9 cellular contexts compared by ENCODE assay signal in genomic region chr16:66539628-66540469, GRCh38. TPM values are rescaled to one million over a fixed set of nuclear protein-coding genes. Genes with fewer than 3 reads are reported as not detected.
A peak's percentile ranks its signal among the peaks of the same experiment; 100 is the strongest.
DNase-seq lines count a peak whose midpoint lies in the region; ATAC-seq, FAIRE-seq and TF ChIP-seq lines count a peak whose summit lies in the region.
"Had no signal": no experiment of that assay in that cellular context is flagged by ENCODE, and none has a peak within 500 bp of the region (broad histone marks: within the 10 kb centered on the region; RNA-seq: fewer than 3 reads in every experiment).

No MANE protein-coding gene starts in this region.

- 96% methylated on average over 3 of the region's 3 CpGs for WGBS in HepG2 (ENCODE audit: low lambda C conversion rate)
- 66 to 87% methylated on average over 3 of the region's 3 CpGs for whole genome bisulfite sequencing in sigmoid colon, 2 donors

- H3K4me1 ChIP-seq in HepG2 (ENCODE audit: insufficient read depth, low read length) (peaks cover 13% of the 10 kb centered on the region), sigmoid colon (no peaks in the 10 kb centered on the region), vagina (no peaks in the 10 kb centered on the region)

- ATAC-seq in GM21717 (IDR thresholded peaks at IDR 0.05; ENCODE audit: unreplicated experiment) (peak; percentile 70), HepG2 (peak; percentile 21; the same call in 2 of the 3 replicates), left ventricle myocardium superior (no peak)
- ATAC-seq: Panc1 had no signal

- in situ Hi-C loops in HepG2 (cut with HindIII; ENCODE audit: extremely low pct_ligation_motif_present, low pct_unique_long_range_greater_than_20kb) = no loop called here

- TF ChIP-seq CTCF in HepG2 (CRISPR knock-in tag; IDR thresholded peaks at IDR 0.05) (no peak), sigmoid colon (IDR thresholded peaks at IDR 0.05) (no peak), vagina (IDR thresholded peaks at IDR 0.05) (no peak)

- peak overlapping the region; percentile 5 for H3K27ac ChIP-seq in HepG2 (ENCODE audit: extremely low read length, insufficient read depth, low read length)
- no peak overlapping the region for H3K27ac ChIP-seq in sigmoid colon
- H3K27ac ChIP-seq in vagina = no peak overlapping the region

- CTCF ChIA-PET in HepG2 (lab: Yijun Ruan, JAX; ENCODE audit: low intra/inter-chr PET ratio, low total read pairs) = no interaction called here

- intact Hi-C loops in HepG2 (cut with micrococcal nuclease; ENCODE audit: unreplicated experiment) = loop anchor here (5.0 kb wide), 1 partner anchor 1332 kb away; the partner anchor contains the start of gene EDC4
- intact Hi-C loops in sigmoid colon (cut with DNase I) = no loop called here
- intact Hi-C loops in vagina (cut with DNase I) = no loop called here
- intact Hi-C loops in left ventricle myocardium superior (cut with micrococcal nuclease) = no loop called here

- H3K9ac ChIP-seq in HepG2 (ENCODE audit: insufficient read depth, low read depth, low read length) = no peak overlapping the region

- H3K36me3 ChIP-seq in HepG2 (replicated peaks in 1 of 2; ENCODE audit: control insufficient read depth in 1 of 2, insufficient read depth in 2 of 2, low read length in 2 of 2) (peaks cover 3 to 21% of the 10 kb centered on the region in 2 experiments; a peak in 3 of 5 replicates), sigmoid colon (peaks cover 0 to 84% (median 22%) of the 10 kb centered on the region in 4 donors), vagina (peaks cover 0 to 37% of the 10 kb centered on the region in 2 donors)

- FAIRE-seq in GM12891 (lab: Jason Lieb, UNC) (peak; percentile 97), HepG2 (lab: Jason Lieb, UNC) (no peak)

- H3K4me2 ChIP-seq in HepG2 (ENCODE audit: low read depth, low read length) = no peak overlapping the region

- no peak for TF ChIP-seq RAD21 in HepG2 (CRISPR knock-in tag; IDR thresholded peaks at IDR 0.05)

- POLR2A ChIA-PET in HepG2 (lab: Yijun Ruan, JAX) = interaction anchor here (1.1 to 1.4 kb wide), 2 partner anchors 13 to 19 kb away, joined by 4 to 5 read pairs; partner anchors contain the start of gene CKLF

- TF ChIP-seq POLR2A in GM12891 (IDR thresholded peaks at IDR 0.05; ENCODE audit: low read depth, low read length) (no peak), HepG2 (IDR thresholded peaks at IDR 0.05; ENCODE audit: insufficient read depth in 1 of 2, low read depth in 2 of 2, low read length in 2 of 2) (no peak), sigmoid colon (IDR thresholded peaks at IDR 0.05) (no peak), vagina (IDR thresholded peaks at IDR 0.05) (no peak)

- H4K20me1 ChIP-seq in HepG2 (ENCODE audit: insufficient read depth, low read length) = no peaks in the 10 kb centered on the region

- no peaks in the 10 kb centered on the region for H3K79me2 ChIP-seq in HepG2 (ENCODE audit: insufficient read depth, low read length)

- H2AFZ ChIP-seq in HepG2 (ENCODE audit: low read length) = no peak overlapping the region

- TF ChIP-seq EP300 in HepG2 (IDR thresholded peaks at IDR 0.05; ENCODE audit: low read depth in 2 of 2, low read length in 2 of 2) = no peak
- no peak for TF ChIP-seq EP300 in HepG2 (CRISPR knock-in tag; IDR thresholded peaks at IDR 0.05; ENCODE audit: borderline replicate concordance)
- TF ChIP-seq EP300 in sigmoid colon (IDR thresholded peaks at IDR 0.05) = no peak

- DNase-seq in GM12891 (ENCODE audit: insufficient read length, low spot score) (no peak), NCI-H345 treated with DMSO at 0.1 percent for 48 hours (lab: John Stamatoyannopoulos, UW; ENCODE audit: unreplicated experiment) (peak; percentile 18), HepG2 (ENCODE audit: low spot score) (no peak), sigmoid colon (no peak), vagina (ENCODE audit: extremely low spot score in 2 of 2) (no peak), NCI-H510A treated with DMSO at 0.1 percent for 48 hours (lab: John Stamatoyannopoulos, UW) (no peak), left ventricle myocardium superior (no peak)

- H3K4me3 ChIP-seq in HepG2 (replicated peaks in 1 of 3; ENCODE audit: insufficient read depth in 1 of 3, low read depth in 2 of 3, low read length in 3 of 3) (no peak overlapping the region), sigmoid colon (no peak overlapping the region), vagina (no peak overlapping the region)

- no TSS peak for BruUV-seq in HepG2 (replicated peaks; lab: Mats Ljungman, UMichigan)

- H3K27me3 ChIP-seq in HepG2 (ENCODE audit: control insufficient read depth in 1 of 2, insufficient read depth in 2 of 2, low read length in 2 of 2) (no peaks in the 10 kb centered on the region), sigmoid colon (no peaks in the 10 kb centered on the region), vagina (no peaks in the 10 kb centered on the region)

- no peaks in the 10 kb centered on the region for H3K9me3 ChIP-seq in HepG2 (ENCODE audit: low read length)
- no peaks in the 10 kb centered on the region for H3K9me3 ChIP-seq in sigmoid colon
- no peaks in the 10 kb centered on the region for H3K9me3 ChIP-seq in vagina

RNA-seq across cellular contexts. Expression of gene TK2, which starts 10.1 kb away (rescaled TPM):
- 4.9 TPM for polyA plus RNA-seq in GM12891 (2012; ENCODE audit: low read depth, missing spikeins)
- total RNA-seq in HepG2 (2016; rRNA removed; fragmentation: Illumina TruSeq; extraction: Trizol) (18.7 and 19.0 TPM in 2 replicates), sigmoid colon (10 to 100 TPM; 17.6 to 32.7 (median 22.2) TPM), vagina (43.2 TPM), left ventricle myocardium superior (16.8 TPM)
- 6.7 and 7.1 TPM in 2 replicates for total RNA-seq in HepG2 (2016; cell fraction: cytosol; rRNA removed; fragmentation: Illumina TruSeq; extraction: Trizol; ENCODE audit: low read depth)
- 18.5 and 19.5 TPM in 2 replicates for total RNA-seq in HepG2 (2016; cell fraction: insoluble cytoplasmic fraction; rRNA removed; fragmentation: Illumina TruSeq; extraction: Trizol)
- total RNA-seq in HepG2 (2016; cell fraction: membrane; rRNA removed; fragmentation: Illumina TruSeq; extraction: Trizol) = 12.7 and 13.2 TPM in 2 replicates
- 24.4 and 27.5 TPM in 2 replicates for total RNA-seq in HepG2 (2016; cell fraction: nucleus; rRNA removed; fragmentation: Illumina TruSeq; extraction: Trizol)
- polyA plus RNA-seq in HepG2 (2011; rRNA removed) (21.0 and 30.8 TPM in 2 replicates), sigmoid colon (10 to 100 TPM in 2 of 3 donors, 1 to 10 TPM in 1; 9.6 to 15.0 (median 11.6) TPM)
- polyA plus RNA-seq in HepG2 (2011; cell fraction: cytosol; rRNA removed) = 10.3 and 11.7 TPM in 2 replicates
- 74.0 and 103 TPM in 2 replicates for polyA plus RNA-seq in HepG2 (2011; cell fraction: nucleus; rRNA removed)
- 12.9 and 15.4 TPM in 2 replicates for polyA plus RNA-seq in HepG2 (2012)
- polyA plus RNA-seq in HepG2 (2016; cell fraction: cytosol; fragmentation: Illumina TruSeq; extraction: Trizol; ENCODE audit: low read depth) = 3.7 and 4.7 TPM in 2 replicates
- polyA plus RNA-seq in HepG2 (2016; cell fraction: insoluble cytoplasmic fraction; fragmentation: Illumina TruSeq; extraction: Trizol; ENCODE audit: low read depth) = 15.5 and 18.0 TPM in 2 replicates
- 7.7 and 9.3 TPM in 2 replicates for polyA plus RNA-seq in HepG2 (2016; cell fraction: membrane; fragmentation: Illumina TruSeq; extraction: Trizol; ENCODE audit: low read depth)
- polyA plus RNA-seq in HepG2 (2016; cell fraction: nucleus; fragmentation: Illumina TruSeq; extraction: Trizol; ENCODE audit: insufficient read depth, low read depth) = 34.2 and 36.3 TPM in 2 replicates
- 27.6 and 35.2 TPM in 2 replicates for polyA minus RNA-seq in HepG2 (2011; rRNA and poly(A)+ RNA removed; ENCODE audit: low replicate concordance)
- polyA minus RNA-seq in HepG2 (2011; cell fraction: cytosol; rRNA and poly(A)+ RNA removed) = 6.0 and 6.2 TPM in 2 replicates
- polyA minus RNA-seq in HepG2 (2011; cell fraction: nucleus; rRNA and poly(A)+ RNA removed) = 23.8 and 26.7 TPM in 2 replicates

RNA-seq across cellular contexts. Expression of gene CKLF, which starts 12.5 kb away (rescaled TPM):
- polyA plus RNA-seq in GM12891 (2012; ENCODE audit: low read depth, missing spikeins) = 90.7 TPM
- total RNA-seq in HepG2 (2016; rRNA removed; fragmentation: Illumina TruSeq; extraction: Trizol) (83.0 and 120 TPM in 2 replicates), sigmoid colon (10 to 100 TPM; 24.1 to 53.6 (median 37.3) TPM), vagina (52.3 TPM), left ventricle myocardium superior (9.1 TPM)
- total RNA-seq in HepG2 (2016; cell fraction: cytosol; rRNA removed; fragmentation: Illumina TruSeq; extraction: Trizol; ENCODE audit: low read depth) = 262 and 384 TPM in 2 replicates
- 80.2 and 129 TPM in 2 replicates for total RNA-seq in HepG2 (2016; cell fraction: insoluble cytoplasmic fraction; rRNA removed; fragmentation: Illumina TruSeq; extraction: Trizol)
- total RNA-seq in HepG2 (2016; cell fraction: membrane; rRNA removed; fragmentation: Illumina TruSeq; extraction: Trizol) = 165 and 224 TPM in 2 replicates
- 56.6 and 61.7 TPM in 2 replicates for total RNA-seq in HepG2 (2016; cell fraction: nucleus; rRNA removed; fragmentation: Illumina TruSeq; extraction: Trizol)
- polyA plus RNA-seq in HepG2 (2011; rRNA removed) (152 and 167 TPM in 2 replicates), sigmoid colon (10 to 100 TPM; 40.2 to 57.4 (median 48.6) TPM)
- 201 and 220 TPM in 2 replicates for polyA plus RNA-seq in HepG2 (2011; cell fraction: cytosol; rRNA removed)
- polyA plus RNA-seq in HepG2 (2011; cell fraction: nucleus; rRNA removed) = 45.6 and 74.1 TPM in 2 replicates
- 78.5 and 108 TPM in 2 replicates for polyA plus RNA-seq in HepG2 (2012)
- 345 and 456 TPM in 2 replicates for polyA plus RNA-seq in HepG2 (2016; cell fraction: cytosol; fragmentation: Illumina TruSeq; extraction: Trizol; ENCODE audit: low read depth)
- 86.2 and 89.6 TPM in 2 replicates for polyA plus RNA-seq in HepG2 (2016; cell fraction: insoluble cytoplasmic fraction; fragmentation: Illumina TruSeq; extraction: Trizol; ENCODE audit: low read depth)
- polyA plus RNA-seq in HepG2 (2016; cell fraction: membrane; fragmentation: Illumina TruSeq; extraction: Trizol; ENCODE audit: low read depth) = 169 and 229 TPM in 2 replicates
- 90.2 and 116 TPM in 2 replicates for polyA plus RNA-seq in HepG2 (2016; cell fraction: nucleus; fragmentation: Illumina TruSeq; extraction: Trizol; ENCODE audit: insufficient read depth, low read depth)
- 41.9 and 49.9 TPM in 2 replicates for polyA minus RNA-seq in HepG2 (2011; rRNA and poly(A)+ RNA removed; ENCODE audit: low replicate concordance)
- 32.4 and 34.8 TPM in 2 replicates for polyA minus RNA-seq in HepG2 (2011; cell fraction: cytosol; rRNA and poly(A)+ RNA removed)
- polyA minus RNA-seq in HepG2 (2011; cell fraction: nucleus; rRNA and poly(A)+ RNA removed) = 23.4 and 35.9 TPM in 2 replicates

RNA-seq across cellular contexts. Expression of gene CMTM1, which starts 26.4 kb away (rescaled TPM):
- polyA plus RNA-seq in GM12891 (2012; ENCODE audit: low read depth, missing spikeins) = 0.42 TPM
- total RNA-seq in HepG2 (2016; rRNA removed; fragmentation: Illumina TruSeq; extraction: Trizol) (1.7 and 1.9 TPM in 2 replicates), sigmoid colon (1 to 10 TPM in 3 of 4 donors, under 1 TPM in 1; 0.71 to 3.0 (median 1.6) TPM), vagina (not detected), left ventricle myocardium superior (2.1 TPM)
- total RNA-seq in HepG2 (2016; cell fraction: cytosol; rRNA removed; fragmentation: Illumina TruSeq; extraction: Trizol; ENCODE audit: low read depth) = 0.30 TPM in 1 of 2 replicates, not detected in the other
- total RNA-seq in HepG2 (2016; cell fraction: insoluble cytoplasmic fraction; rRNA removed; fragmentation: Illumina TruSeq; extraction: Trizol) = 2.0 TPM in 2 replicates
- 0.77 and 0.93 TPM in 2 replicates for total RNA-seq in HepG2 (2016; cell fraction: membrane; rRNA removed; fragmentation: Illumina TruSeq; extraction: Trizol)
- total RNA-seq in HepG2 (2016; cell fraction: nucleus; rRNA removed; fragmentation: Illumina TruSeq; extraction: Trizol) = 1.3 and 1.6 TPM in 2 replicates
- polyA plus RNA-seq in HepG2 (2011; rRNA removed) (2.9 and 3.0 TPM in 2 replicates), sigmoid colon (under 1 TPM in 1 of 3 donors, not detected in 2; 0.85 TPM)
- 2.0 and 3.6 TPM in 2 replicates for polyA plus RNA-seq in HepG2 (2011; cell fraction: cytosol; rRNA removed)
- 3.5 and 4.0 TPM in 2 replicates for polyA plus RNA-seq in HepG2 (2011; cell fraction: nucleus; rRNA removed)
- 2.3 and 2.4 TPM in 2 replicates for polyA plus RNA-seq in HepG2 (2012)
- polyA plus RNA-seq in HepG2 (2016; cell fraction: cytosol; fragmentation: Illumina TruSeq; extraction: Trizol; ENCODE audit: low read depth) = 0.19 TPM in 1 of 2 replicates, not detected in the other
- polyA plus RNA-seq in HepG2 (2016; cell fraction: insoluble cytoplasmic fraction; fragmentation: Illumina TruSeq; extraction: Trizol; ENCODE audit: low read depth) = 1.5 and 2.0 TPM in 2 replicates
- 0.64 and 0.72 TPM in 2 replicates for polyA plus RNA-seq in HepG2 (2016; cell fraction: membrane; fragmentation: Illumina TruSeq; extraction: Trizol; ENCODE audit: low read depth)
- polyA plus RNA-seq in HepG2 (2016; cell fraction: nucleus; fragmentation: Illumina TruSeq; extraction: Trizol; ENCODE audit: insufficient read depth, low read depth) = 2.1 TPM in 2 replicates
- 2.2 and 5.1 TPM in 2 replicates for polyA minus RNA-seq in HepG2 (2011; rRNA and poly(A)+ RNA removed; ENCODE audit: low replicate concordance)
- polyA minus RNA-seq in HepG2 (2011; cell fraction: cytosol; rRNA and poly(A)+ RNA removed) = 2.7 and 3.4 TPM in 2 replicates
- 3.2 and 6.3 TPM in 2 replicates for polyA minus RNA-seq in HepG2 (2011; cell fraction: nucleus; rRNA and poly(A)+ RNA removed)

RNA-seq across cellular contexts. Expression of gene CMTM2, which starts 39.4 kb away (rescaled TPM):
- polyA plus RNA-seq in GM12891 (2012; ENCODE audit: low read depth, missing spikeins) = not detected
- total RNA-seq in HepG2 (2016; rRNA removed; fragmentation: Illumina TruSeq; extraction: Trizol) (not detected in 2 replicates), sigmoid colon (under 1 TPM in 1 of 4 donors, not detected in 3; 0.33 TPM), vagina (not detected), left ventricle myocardium superior (not detected)
- total RNA-seq in HepG2 (2016; cell fraction: cytosol; rRNA removed; fragmentation: Illumina TruSeq; extraction: Trizol; ENCODE audit: low read depth) = not detected in 2 replicates
- not detected in 2 replicates for total RNA-seq in HepG2 (2016; cell fraction: insoluble cytoplasmic fraction; rRNA removed; fragmentation: Illumina TruSeq; extraction: Trizol)
- total RNA-seq in HepG2 (2016; cell fraction: membrane; rRNA removed; fragmentation: Illumina TruSeq; extraction: Trizol) = not detected in 2 replicates
- total RNA-seq in HepG2 (2016; cell fraction: nucleus; rRNA removed; fragmentation: Illumina TruSeq; extraction: Trizol) = not detected in 2 replicates
- polyA plus RNA-seq in HepG2 (2011; rRNA removed) (not detected in 2 replicates), sigmoid colon (not detected)
- polyA plus RNA-seq in HepG2 (2011; cell fraction: cytosol; rRNA removed) = not detected in 2 replicates
- polyA plus RNA-seq in HepG2 (2011; cell fraction: nucleus; rRNA removed) = not detected in 2 replicates
- not detected in 2 replicates for polyA plus RNA-seq in HepG2 (2012)
- not detected in 2 replicates for polyA plus RNA-seq in HepG2 (2016; cell fraction: cytosol; fragmentation: Illumina TruSeq; extraction: Trizol; ENCODE audit: low read depth)
- polyA plus RNA-seq in HepG2 (2016; cell fraction: insoluble cytoplasmic fraction; fragmentation: Illumina TruSeq; extraction: Trizol; ENCODE audit: low read depth) = not detected in 2 replicates
- not detected in 2 replicates for polyA plus RNA-seq in HepG2 (2016; cell fraction: membrane; fragmentation: Illumina TruSeq; extraction: Trizol; ENCODE audit: low read depth)
- not detected in 2 replicates for polyA plus RNA-seq in HepG2 (2016; cell fraction: nucleus; fragmentation: Illumina TruSeq; extraction: Trizol; ENCODE audit: insufficient read depth, low read depth)
- polyA minus RNA-seq in HepG2 (2011; rRNA and poly(A)+ RNA removed; ENCODE audit: low replicate concordance) = not detected in 2 replicates
- not detected in 2 replicates for polyA minus RNA-seq in HepG2 (2011; cell fraction: cytosol; rRNA and poly(A)+ RNA removed)
- not detected in 2 replicates for polyA minus RNA-seq in HepG2 (2011; cell fraction: nucleus; rRNA and poly(A)+ RNA removed)
